2 cellular contexts compared by ENCODE assay signal in the genomic region with DNA sequence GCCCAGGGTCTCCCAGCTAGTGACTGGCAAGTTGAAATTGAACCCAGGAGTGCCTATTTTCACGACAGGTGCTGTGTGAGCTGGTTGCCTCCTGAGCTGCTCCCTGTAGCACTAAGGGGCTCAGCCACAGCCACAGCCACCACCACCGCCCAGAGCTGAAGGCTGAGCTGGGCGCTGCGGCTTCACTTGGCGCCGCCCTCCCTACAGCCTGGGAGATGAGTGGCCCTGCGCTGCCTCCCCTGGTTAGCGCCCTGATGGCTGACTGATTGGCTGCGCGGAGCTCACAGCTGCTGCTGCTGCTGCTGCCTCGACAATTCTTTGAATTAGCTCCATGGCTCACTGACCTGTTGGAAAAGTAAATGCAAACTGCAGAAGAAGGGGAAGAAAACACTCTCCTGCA.
TF ChIP-seq lines count a peak whose summit lies in the region.

No MANE protein-coding gene starts in this region.

TF ChIP-seq in SK-N-SH, 30 proteins besides CTCF, POLR2A, EP300 and RAD21 (continued from another document):
- TF ChIP-seq YY1 (IDR thresholded peaks at IDR 0.05; ENCODE audit: low read depth) (no peak), NRF1 (IDR thresholded peaks at IDR 0.05; ENCODE audit: low read depth, low read length) (no peak), RXRA (IDR thresholded peaks at IDR 0.05; ENCODE audit: borderline replicate concordance, low read depth) (no peak), FOSL2 (IDR thresholded peaks at IDR 0.05; ENCODE audit: borderline replicate concordance, low read depth) (no peak), SMC3 (IDR thresholded peaks at IDR 0.05; ENCODE audit: low read depth, low read length) (no peak), SIN3A (IDR thresholded peaks at IDR 0.05; ENCODE audit: borderline replicate concordance, low read depth, low read length) (no peak), EZH2phosphoT487 (IDR thresholded peaks at IDR 0.05; ENCODE audit: borderline replicate concordance, low read depth) (no peak), JUND (IDR thresholded peaks at IDR 0.05) (no peak), MEF2A (IDR thresholded peaks at IDR 0.05; ENCODE audit: borderline replicate concordance, low read depth) (no peak)
- TF ChIP-seq, protein P1, sequence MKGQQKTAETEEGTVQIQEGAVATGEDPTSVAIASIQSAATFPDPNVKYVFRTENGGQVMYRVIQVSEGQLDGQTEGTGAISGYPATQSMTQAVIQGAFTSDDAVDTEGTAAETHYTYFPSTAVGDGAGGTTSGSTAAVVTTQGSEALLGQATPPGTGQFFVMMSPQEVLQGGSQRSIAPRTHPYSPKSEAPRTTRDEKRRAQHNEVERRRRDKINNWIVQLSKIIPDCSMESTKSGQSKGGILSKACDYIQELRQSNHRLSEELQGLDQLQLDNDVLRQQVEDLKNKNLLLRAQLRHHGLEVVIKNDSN (IDR thresholded peaks at IDR 0.05; ENCODE audit: borderline replicate concordance, low read depth), result no peak
- TF ChIP-seq, protein P2, sequence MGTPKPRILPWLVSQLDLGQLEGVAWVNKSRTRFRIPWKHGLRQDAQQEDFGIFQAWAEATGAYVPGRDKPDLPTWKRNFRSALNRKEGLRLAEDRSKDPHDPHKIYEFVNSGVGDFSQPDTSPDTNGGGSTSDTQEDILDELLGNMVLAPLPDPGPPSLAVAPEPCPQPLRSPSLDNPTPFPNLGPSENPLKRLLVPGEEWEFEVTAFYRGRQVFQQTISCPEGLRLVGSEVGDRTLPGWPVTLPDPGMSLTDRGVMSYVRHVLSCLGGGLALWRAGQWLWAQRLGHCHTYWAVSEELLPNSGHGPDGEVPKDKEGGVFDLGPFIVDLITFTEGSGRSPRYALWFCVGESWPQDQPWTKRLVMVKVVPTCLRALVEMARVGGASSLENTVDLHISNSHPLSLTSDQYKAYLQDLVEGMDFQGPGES (IDR thresholded peaks at IDR 0.05; ENCODE audit: low read depth, low read length), result no peak

TF ChIP-seq in SK-N-SH treated with all-trans-retinoic acid at 6 μM for 48 hours, 23 proteins besides CTCF, POLR2A, EP300 and RAD21 (continued from another document):
- TF ChIP-seq, protein P3, sequence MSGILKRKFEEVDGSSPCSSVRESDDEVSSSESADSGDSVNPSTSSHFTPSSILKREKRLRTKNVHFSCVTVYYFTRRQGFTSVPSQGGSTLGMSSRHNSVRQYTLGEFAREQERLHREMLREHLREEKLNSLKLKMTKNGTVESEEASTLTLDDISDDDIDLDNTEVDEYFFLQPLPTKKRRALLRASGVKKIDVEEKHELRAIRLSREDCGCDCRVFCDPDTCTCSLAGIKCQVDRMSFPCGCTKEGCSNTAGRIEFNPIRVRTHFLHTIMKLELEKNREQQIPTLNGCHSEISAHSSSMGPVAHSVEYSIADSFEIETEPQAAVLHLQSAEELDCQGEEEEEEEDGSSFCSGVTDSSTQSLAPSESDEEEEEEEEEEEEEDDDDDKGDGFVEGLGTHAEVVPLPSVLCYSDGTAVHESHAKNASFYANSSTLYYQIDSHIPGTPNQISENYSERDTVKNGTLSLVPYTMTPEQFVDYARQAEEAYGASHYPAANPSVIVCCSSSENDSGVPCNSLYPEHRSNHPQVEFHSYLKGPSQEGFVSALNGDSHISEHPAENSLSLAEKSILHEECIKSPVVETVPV (CRISPR knock-in tag; IDR thresholded peaks at IDR 0.05), result no peak
- TF ChIP-seq, protein P4, sequence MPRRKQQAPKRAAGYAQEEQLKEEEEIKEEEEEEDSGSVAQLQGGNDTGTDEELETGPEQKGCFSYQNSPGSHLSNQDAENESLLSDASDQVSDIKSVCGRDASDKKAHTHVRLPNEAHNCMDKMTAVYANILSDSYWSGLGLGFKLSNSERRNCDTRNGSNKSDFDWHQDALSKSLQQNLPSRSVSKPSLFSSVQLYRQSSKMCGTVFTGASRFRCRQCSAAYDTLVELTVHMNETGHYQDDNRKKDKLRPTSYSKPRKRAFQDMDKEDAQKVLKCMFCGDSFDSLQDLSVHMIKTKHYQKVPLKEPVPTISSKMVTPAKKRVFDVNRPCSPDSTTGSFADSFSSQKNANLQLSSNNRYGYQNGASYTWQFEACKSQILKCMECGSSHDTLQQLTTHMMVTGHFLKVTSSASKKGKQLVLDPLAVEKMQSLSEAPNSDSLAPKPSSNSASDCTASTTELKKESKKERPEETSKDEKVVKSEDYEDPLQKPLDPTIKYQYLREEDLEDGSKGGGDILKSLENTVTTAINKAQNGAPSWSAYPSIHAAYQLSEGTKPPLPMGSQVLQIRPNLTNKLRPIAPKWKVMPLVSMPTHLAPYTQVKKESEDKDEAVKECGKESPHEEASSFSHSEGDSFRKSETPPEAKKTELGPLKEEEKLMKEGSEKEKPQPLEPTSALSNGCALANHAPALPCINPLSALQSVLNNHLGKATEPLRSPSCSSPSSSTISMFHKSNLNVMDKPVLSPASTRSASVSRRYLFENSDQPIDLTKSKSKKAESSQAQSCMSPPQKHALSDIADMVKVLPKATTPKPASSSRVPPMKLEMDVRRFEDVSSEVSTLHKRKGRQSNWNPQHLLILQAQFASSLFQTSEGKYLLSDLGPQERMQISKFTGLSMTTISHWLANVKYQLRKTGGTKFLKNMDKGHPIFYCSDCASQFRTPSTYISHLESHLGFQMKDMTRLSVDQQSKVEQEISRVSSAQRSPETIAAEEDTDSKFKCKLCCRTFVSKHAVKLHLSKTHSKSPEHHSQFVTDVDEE (CRISPR knock-in tag; IDR thresholded peaks at IDR 0.05), result no peak
- TF ChIP-seq TOX (CRISPR knock-in tag; IDR thresholded peaks at IDR 0.05; ENCODE audit: borderline replicate concordance), result no peak
- TF ChIP-seq, protein P5, sequence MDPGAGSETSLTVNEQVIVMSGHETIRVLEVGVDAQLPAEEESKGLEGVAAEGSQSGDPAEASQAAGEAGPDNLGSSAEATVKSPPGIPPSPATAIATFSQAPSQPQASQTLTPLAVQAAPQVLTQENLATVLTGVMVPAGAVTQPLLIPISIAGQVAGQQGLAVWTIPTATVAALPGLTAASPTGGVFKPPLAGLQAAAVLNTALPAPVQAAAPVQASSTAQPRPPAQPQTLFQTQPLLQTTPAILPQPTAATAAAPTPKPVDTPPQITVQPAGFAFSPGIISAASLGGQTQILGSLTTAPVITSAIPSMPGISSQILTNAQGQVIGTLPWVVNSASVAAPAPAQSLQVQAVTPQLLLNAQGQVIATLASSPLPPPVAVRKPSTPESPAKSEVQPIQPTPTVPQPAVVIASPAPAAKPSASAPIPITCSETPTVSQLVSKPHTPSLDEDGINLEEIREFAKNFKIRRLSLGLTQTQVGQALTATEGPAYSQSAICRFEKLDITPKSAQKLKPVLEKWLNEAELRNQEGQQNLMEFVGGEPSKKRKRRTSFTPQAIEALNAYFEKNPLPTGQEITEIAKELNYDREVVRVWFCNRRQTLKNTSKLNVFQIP (CRISPR knock-in tag; IDR thresholded peaks at IDR 0.05; ENCODE audit: borderline replicate concordance, low read depth), result no peak
- TF ChIP-seq ZNF70 (CRISPR knock-in tag; IDR thresholded peaks at IDR 0.05), result no peak
- TF ChIP-seq CSDC2 (CRISPR knock-in tag; IDR thresholded peaks at IDR 0.05), result no peak
- TF ChIP-seq ZC3H10 (CRISPR knock-in tag; IDR thresholded peaks at IDR 0.05), result no peak
- TF ChIP-seq, protein P6, sequence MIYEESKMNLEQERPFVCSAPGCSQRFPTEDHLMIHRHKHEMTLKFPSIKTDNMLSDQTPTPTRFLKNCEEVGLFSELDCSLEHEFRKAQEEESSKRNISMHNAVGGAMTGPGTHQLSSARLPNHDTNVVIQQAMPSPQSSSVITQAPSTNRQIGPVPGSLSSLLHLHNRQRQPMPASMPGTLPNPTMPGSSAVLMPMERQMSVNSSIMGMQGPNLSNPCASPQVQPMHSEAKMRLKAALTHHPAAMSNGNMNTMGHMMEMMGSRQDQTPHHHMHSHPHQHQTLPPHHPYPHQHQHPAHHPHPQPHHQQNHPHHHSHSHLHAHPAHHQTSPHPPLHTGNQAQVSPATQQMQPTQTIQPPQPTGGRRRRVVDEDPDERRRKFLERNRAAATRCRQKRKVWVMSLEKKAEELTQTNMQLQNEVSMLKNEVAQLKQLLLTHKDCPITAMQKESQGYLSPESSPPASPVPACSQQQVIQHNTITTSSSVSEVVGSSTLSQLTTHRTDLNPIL (CRISPR knock-in tag; IDR thresholded peaks at IDR 0.05; ENCODE audit: low read depth), result no peak
- TF ChIP-seq ZFP3 (CRISPR knock-in tag; IDR thresholded peaks at IDR 0.05), result no peak
- no peak for TF ChIP-seq SNAI2 (CRISPR knock-in tag; IDR thresholded peaks at IDR 0.05)
- TF ChIP-seq BACH2 (CRISPR knock-in tag; IDR thresholded peaks at IDR 0.05; ENCODE audit: borderline replicate concordance), result no peak
- TF ChIP-seq ARNTL (CRISPR knock-in tag; IDR thresholded peaks at IDR 0.05; ENCODE audit: borderline replicate concordance, low read depth), result no peak
- TF ChIP-seq, protein P7, sequence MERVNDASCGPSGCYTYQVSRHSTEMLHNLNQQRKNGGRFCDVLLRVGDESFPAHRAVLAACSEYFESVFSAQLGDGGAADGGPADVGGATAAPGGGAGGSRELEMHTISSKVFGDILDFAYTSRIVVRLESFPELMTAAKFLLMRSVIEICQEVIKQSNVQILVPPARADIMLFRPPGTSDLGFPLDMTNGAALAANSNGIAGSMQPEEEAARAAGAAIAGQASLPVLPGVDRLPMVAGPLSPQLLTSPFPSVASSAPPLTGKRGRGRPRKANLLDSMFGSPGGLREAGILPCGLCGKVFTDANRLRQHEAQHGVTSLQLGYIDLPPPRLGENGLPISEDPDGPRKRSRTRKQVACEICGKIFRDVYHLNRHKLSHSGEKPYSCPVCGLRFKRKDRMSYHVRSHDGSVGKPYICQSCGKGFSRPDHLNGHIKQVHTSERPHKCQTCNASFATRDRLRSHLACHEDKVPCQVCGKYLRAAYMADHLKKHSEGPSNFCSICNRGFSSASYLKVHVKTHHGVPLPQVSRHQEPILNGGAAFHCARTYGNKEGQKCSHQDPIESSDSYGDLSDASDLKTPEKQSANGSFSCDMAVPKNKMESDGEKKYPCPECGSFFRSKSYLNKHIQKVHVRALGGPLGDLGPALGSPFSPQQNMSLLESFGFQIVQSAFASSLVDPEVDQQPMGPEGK (CRISPR knock-in tag; IDR thresholded peaks at IDR 0.05; ENCODE audit: borderline replicate concordance), result no peak
TF ChIP-seq in SK-N-SH treated with all-trans-retinoic acid at 6 μM for 48 hours: peak in this region for 0.
